22 cellular contexts compared by ENCODE assay signal in genomic region chr7:82629583-82629982, GRCh38.
A peak's percentile ranks its signal among the peaks of the same experiment; 100 is the strongest.
DNase-seq lines count a peak whose midpoint lies in the region; FAIRE-seq and TF ChIP-seq lines count a peak whose summit lies in the region.
"Had no signal": no experiment of that assay in that cellular context is flagged by ENCODE, and none has a peak within 500 bp of the region (broad histone marks: within the 10 kb centered on the region; RNA-seq: fewer than 3 reads in every experiment).

No MANE protein-coding gene starts in this region.

- WGBS in smooth muscle cell (ENCODE audit: low lambda C conversion rate), result 52% methylated on average over 3 of the region's 3 CpGs
- 84% methylated on average over 3 of the region's 3 CpGs for WGBS in suprapubic skin

- no peak overlapping the region for H2AFZ ChIP-seq in smooth muscle cell (ENCODE audit: low read depth)
- H2AFZ ChIP-seq: GM23338 had no signal

- peak overlapping the region; percentile 68 for H3K4me2 ChIP-seq in smooth muscle cell
- H3K4me2 ChIP-seq: GM23338, SK-N-SH had no signal

- no peaks in the 10 kb centered on the region for H3F3A ChIP-seq in smooth muscle cell (ENCODE audit: low read depth)

- FAIRE-seq in GM12892 (lab: Jason Lieb, UNC), result peak; percentile 21
- FAIRE-seq: GM18507 had no signal

- no peaks in the 10 kb centered on the region for H3K36me3 ChIP-seq in smooth muscle cell (ENCODE audit: low read depth)
- no peaks in the 10 kb centered on the region for H3K36me3 ChIP-seq in suprapubic skin

- TF ChIP-seq POLR2A in GM12892 (IDR thresholded peaks at IDR 0.05; ENCODE audit: low read depth, low read length), result no peak
- TF ChIP-seq POLR2A in suprapubic skin (IDR thresholded peaks at IDR 0.05), result no peak

- no peaks in the 10 kb centered on the region for H4K20me1 ChIP-seq in smooth muscle cell (ENCODE audit: low read depth)

- H3K4me3 ChIP-seq in smooth muscle cell, result no peak overlapping the region
- H3K4me3 ChIP-seq in suprapubic skin, result no peak overlapping the region
- H3K4me3 ChIP-seq: GM23338 had no signal

- H3K27ac ChIP-seq in smooth muscle cell (ENCODE audit: low read depth) (peak overlapping the region; percentile 8), suprapubic skin (no peak overlapping the region)
- H3K27ac ChIP-seq: HL-60 had no signal

- TF ChIP-seq EP300 in suprapubic skin (IDR thresholded peaks at IDR 0.05), result no peak

- H3K4me1 ChIP-seq in smooth muscle cell (ENCODE audit: low read depth) (no peaks in the 10 kb centered on the region), suprapubic skin (no peaks in the 10 kb centered on the region)

- H3K9me3 ChIP-seq in smooth muscle cell (replicated peaks; ENCODE audit: low read depth) (no peaks in the 10 kb centered on the region), suprapubic skin (no peaks in the 10 kb centered on the region)
- H3K9me3 ChIP-seq: SK-N-SH had no signal

- H3K27me3 ChIP-seq in smooth muscle cell (ENCODE audit: low read depth), result no peaks in the 10 kb centered on the region
- H3K27me3 ChIP-seq in suprapubic skin, result no peaks in the 10 kb centered on the region

- H3K9ac ChIP-seq in smooth muscle cell (ENCODE audit: low read depth), result no peak overlapping the region
- H3K9ac ChIP-seq: SK-N-SH had no signal

- no peaks in the 10 kb centered on the region for H3K79me2 ChIP-seq in smooth muscle cell (ENCODE audit: low read depth)

- no peak for TF ChIP-seq CTCF in smooth muscle cell (IDR thresholded peaks at IDR 0.05; ENCODE audit: borderline replicate concordance, insufficient read depth, poor library complexity, severe bottlenecking)
- TF ChIP-seq CTCF in suprapubic skin (IDR thresholded peaks at IDR 0.05), result no peak

- DNase-seq in GM12892 (ENCODE audit: insufficient read length) (no peak), amniotic epithelial cell (ENCODE audit: low read depth) (peak; percentile 57), fibroblast of peridontal ligament (ENCODE audit: extremely low read depth) (peak; percentile 10), smooth muscle cell (lab: John Stamatoyannopoulos, UW; ENCODE audit: unreplicated experiment) (no peak), suprapubic skin (ENCODE audit: low spot score in 2 of 2) (no peak), dedifferentiated amniotic fluid mesenchymal stem cell (ENCODE audit: extremely low spot score) (no peak), retina (no peak)
- DNase-seq: Calu3, DMS79 treated with DMSO at 0.1 percent for 48 hours, H9, HFFc6, NCI-H1092, NCI-H1417 treated with DMSO at 0.1 percent for 48 hours, NCI-H1694 treated with DMSO at 0.1 percent for 48 hours, NCI-H2081, NCI-H2227 treated with DMSO at 0.1 percent for 48 hours, NCI-H510A, OCI-M1, SK-N-SH had no signal

Comparison
In these comparisons a context has a peak if more than half of its experiments do, and no peak if none do; other contexts are left out.
1. DNase-seq: peak in amniotic epithelial cell (single experiment) and fibroblast of peridontal ligament (single experiment); none in GM12892 (single experiment), smooth muscle cell (single experiment), suprapubic skin (0 of 2), dedifferentiated amniotic fluid mesenchymal stem cell (single experiment) and retina (single experiment).